ENCODE assay signal across 28 cellular contexts in genomic region chr1:213821175-213821942, GRCh38.
"Had no signal": no experiment of that assay in that cellular context is flagged by ENCODE, and none has a peak within 500 bp of the region (broad histone marks: within the 10 kb centered on the region; RNA-seq: fewer than 3 reads in every experiment).

No MANE protein-coding gene starts in this region.

- H3K27me3 Mint-ChIP-seq: memory B cell; naive thymus-derived CD4-positive, alpha-beta T cell; stimulated activated naive CD8-positive, alpha-beta T cell treated with anti-CD3 and anti-CD28 coated beads, Interleukin-15, amount 100 ng/mL, for 72 hours had no signal

- DNase-seq: dorsolateral prefrontal cortex; effector CD4-positive, alpha-beta T cell; gastrocnemius medialis; head of caudate nucleus; left ventricle myocardium superior; lower lobe of right lung; mucosa of descending colon; naive thymus-derived CD4-positive, alpha-beta T cell; nucleus accumbens; ovary; posterior cingulate gyrus; psoas muscle; retina; right lobe of liver; small intestine; stimulated activated CD4-positive, alpha-beta T cell treated with anti-CD3 and anti-CD28 coated beads, Interleukin-15, amount 100 ng/mL, for 24 hours; stimulated activated CD4-positive, alpha-beta T cell treated with anti-CD3 and anti-CD28 coated beads, Interleukin-4, amount 100 ng/mL, for 1 hour; stimulated activated CD8-positive, alpha-beta memory T cell treated with anti-CD3 and anti-CD28 coated beads, Interleukin-4, amount 100 ng/mL, for 48 hours; stimulated activated naive CD4-positive, alpha-beta T cell; stimulated activated naive CD8-positive, alpha-beta T cell treated with anti-CD3 and anti-CD28 coated beads, Interleukin-15, amount 100 ng/mL, for 72 hours; transverse colon; upper lobe of right lung; uterus had no signal

- H3K9me3 Mint-ChIP-seq: memory B cell; mesothelial cell of epicardium; naive thymus-derived CD4-positive, alpha-beta T cell; nephron; neural progenitor cell; stimulated activated naive CD8-positive, alpha-beta T cell treated with anti-CD3 and anti-CD28 coated beads, Interleukin-15, amount 100 ng/mL, for 72 hours had no signal

- H3K27ac Mint-ChIP-seq: memory B cell; mesothelial cell of epicardium; naive thymus-derived CD4-positive, alpha-beta T cell; nephron; neural progenitor cell; stimulated activated naive CD8-positive, alpha-beta T cell treated with anti-CD3 and anti-CD28 coated beads, Interleukin-15, amount 100 ng/mL, for 72 hours had no signal

- H3K4me3 ChIP-seq: dorsolateral prefrontal cortex, gastrocnemius medialis, lower lobe of right lung, mucosa of descending colon, neural progenitor cell, ovary, psoas muscle, right lobe of liver, suprapubic skin, transverse colon, upper lobe of right lung, uterus had no signal

- H3K9me3 ChIP-seq: gastrocnemius medialis, lower lobe of right lung, mucosa of descending colon, ovary, psoas muscle, right lobe of liver, suprapubic skin, transverse colon, upper lobe of right lung, uterus had no signal

- H3K4me1 Mint-ChIP-seq: memory B cell; mesothelial cell of epicardium; neural progenitor cell; stimulated activated naive CD8-positive, alpha-beta T cell treated with anti-CD3 and anti-CD28 coated beads, Interleukin-15, amount 100 ng/mL, for 72 hours had no signal

- H3K27me3 ChIP-seq: gastrocnemius medialis, neural progenitor cell, ovary, right lobe of liver, suprapubic skin, transverse colon, upper lobe of right lung, uterus had no signal

- H3K27ac ChIP-seq: dorsolateral prefrontal cortex, gastrocnemius medialis, lower lobe of right lung, neural progenitor cell, ovary, psoas muscle, right lobe of liver, suprapubic skin, transverse colon, upper lobe of right lung, uterus had no signal

- ATAC-seq: gastrocnemius medialis; left ventricle myocardium superior; mucosa of descending colon; naive thymus-derived CD4-positive, alpha-beta T cell; psoas muscle; stimulated activated naive CD8-positive, alpha-beta T cell treated with anti-CD3 and anti-CD28 coated beads, Interleukin-15, amount 100 ng/mL, for 72 hours had no signal

- H3K4me3 Mint-ChIP-seq: memory B cell; mesothelial cell of epicardium; naive thymus-derived CD4-positive, alpha-beta T cell; nephron; neural progenitor cell; stimulated activated naive CD8-positive, alpha-beta T cell treated with anti-CD3 and anti-CD28 coated beads, Interleukin-15, amount 100 ng/mL, for 72 hours had no signal

- H3K36me3 ChIP-seq: gastrocnemius medialis, lower lobe of right lung, neural progenitor cell, ovary, right lobe of liver, suprapubic skin, transverse colon, upper lobe of right lung, uterus had no signal

- H3K36me3 Mint-ChIP-seq: memory B cell; mesothelial cell of epicardium; naive thymus-derived CD4-positive, alpha-beta T cell; neural progenitor cell had no signal

- H3K4me1 ChIP-seq: gastrocnemius medialis, lower lobe of right lung, psoas muscle, suprapubic skin, transverse colon, upper lobe of right lung, uterus had no signal
